ENCODE assay signal across 1 cellular context in the genomic region with DNA sequence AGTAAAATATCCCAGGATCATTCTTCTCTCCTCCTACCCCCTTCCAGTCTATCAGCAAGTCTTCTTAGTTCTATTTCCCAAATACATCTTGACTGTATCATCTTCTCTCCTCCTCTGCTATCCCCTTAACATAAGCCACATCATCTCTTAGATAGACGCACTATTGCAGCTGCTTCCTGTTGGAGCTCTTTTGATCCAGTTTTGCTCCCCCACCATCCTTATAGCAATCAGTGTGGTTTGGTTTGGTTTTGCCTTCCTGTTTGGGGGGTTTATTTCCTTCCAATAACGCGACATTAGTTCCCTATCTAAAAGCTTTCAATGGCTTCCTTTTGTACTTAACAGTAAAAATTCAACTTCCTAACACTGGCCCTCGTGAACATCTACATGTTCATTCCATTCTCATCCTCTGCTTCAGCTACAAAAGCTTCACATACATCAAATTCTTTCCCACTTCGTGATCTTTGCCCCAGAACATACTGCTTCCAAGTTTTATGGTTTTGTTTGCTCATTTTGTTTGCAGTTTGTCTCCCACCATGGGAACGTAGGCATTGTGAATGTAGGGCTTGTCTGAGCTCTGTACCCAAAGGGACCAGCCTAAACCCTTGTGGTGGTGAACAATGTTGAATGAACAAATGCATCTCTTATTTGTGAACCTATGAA.
TF ChIP-seq lines count a peak whose summit lies in the region.

No MANE protein-coding gene starts in this region.

TF ChIP-seq in HepG2, 621 proteins besides CTCF, POLR2A, EP300 and RAD21 (continued from another document):
- TF ChIP-seq, protein P1, sequence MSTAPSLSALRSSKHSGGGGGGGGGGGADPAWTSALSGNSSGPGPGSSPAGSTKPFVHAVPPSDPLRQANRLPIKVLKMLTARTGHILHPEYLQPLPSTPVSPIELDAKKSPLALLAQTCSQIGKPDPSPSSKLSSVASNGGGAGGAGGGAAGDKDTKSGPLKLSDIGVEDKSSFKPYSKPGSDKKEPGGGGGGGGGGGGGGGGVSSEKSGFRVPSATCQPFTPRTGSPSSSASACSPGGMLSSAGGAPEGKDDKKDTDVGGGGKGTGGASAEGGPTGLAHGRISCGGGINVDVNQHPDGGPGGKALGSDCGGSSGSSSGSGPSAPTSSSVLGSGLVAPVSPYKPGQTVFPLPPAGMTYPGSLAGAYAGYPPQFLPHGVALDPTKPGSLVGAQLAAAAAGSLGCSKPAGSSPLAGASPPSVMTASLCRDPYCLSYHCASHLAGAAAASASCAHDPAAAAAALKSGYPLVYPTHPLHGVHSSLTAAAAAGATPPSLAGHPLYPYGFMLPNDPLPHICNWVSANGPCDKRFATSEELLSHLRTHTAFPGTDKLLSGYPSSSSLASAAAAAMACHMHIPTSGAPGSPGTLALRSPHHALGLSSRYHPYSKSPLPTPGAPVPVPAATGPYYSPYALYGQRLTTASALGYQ (CRISPR knock-in tag; IDR thresholded peaks at IDR 0.05) = no peak; the same call in 1 of the 2 replicates
- peak; percentile 94 for TF ChIP-seq ZNF644 (CRISPR knock-in tag; IDR thresholded peaks at IDR 0.05; ENCODE audit: low read depth)
- peak; percentile 83 for TF ChIP-seq HNF4A (CRISPR knock-in tag; IDR thresholded peaks at IDR 0.05)
- peak; percentile 59; the same call in 1 of the 2 replicates for TF ChIP-seq ISL2 (CRISPR knock-in tag; IDR thresholded peaks at IDR 0.05)
- TF ChIP-seq ZNF337 (CRISPR knock-in tag; IDR thresholded peaks at IDR 0.05; ENCODE audit: borderline replicate concordance, low read depth) = peak; percentile 73; the same call in 1 of the 2 replicates
- peak; percentile 97 for TF ChIP-seq PPARG (CRISPR knock-in tag; conservative IDR thresholded peaks at IDR 0.05)
- no peak for TF ChIP-seq LCORL (IDR thresholded peaks at IDR 0.05)
- TF ChIP-seq LCORL (CRISPR knock-in tag; IDR thresholded peaks at IDR 0.05) = peak; percentile 79; the same call in 1 of the 2 replicates
- peak; percentile 56; the same call in 1 of the 2 replicates for TF ChIP-seq FOXA3 (CRISPR knock-in tag; IDR thresholded peaks at IDR 0.05)
- TF ChIP-seq FOSL2 (CRISPR knock-in tag; IDR thresholded peaks at IDR 0.05) = no peak
- TF ChIP-seq, protein P2, sequence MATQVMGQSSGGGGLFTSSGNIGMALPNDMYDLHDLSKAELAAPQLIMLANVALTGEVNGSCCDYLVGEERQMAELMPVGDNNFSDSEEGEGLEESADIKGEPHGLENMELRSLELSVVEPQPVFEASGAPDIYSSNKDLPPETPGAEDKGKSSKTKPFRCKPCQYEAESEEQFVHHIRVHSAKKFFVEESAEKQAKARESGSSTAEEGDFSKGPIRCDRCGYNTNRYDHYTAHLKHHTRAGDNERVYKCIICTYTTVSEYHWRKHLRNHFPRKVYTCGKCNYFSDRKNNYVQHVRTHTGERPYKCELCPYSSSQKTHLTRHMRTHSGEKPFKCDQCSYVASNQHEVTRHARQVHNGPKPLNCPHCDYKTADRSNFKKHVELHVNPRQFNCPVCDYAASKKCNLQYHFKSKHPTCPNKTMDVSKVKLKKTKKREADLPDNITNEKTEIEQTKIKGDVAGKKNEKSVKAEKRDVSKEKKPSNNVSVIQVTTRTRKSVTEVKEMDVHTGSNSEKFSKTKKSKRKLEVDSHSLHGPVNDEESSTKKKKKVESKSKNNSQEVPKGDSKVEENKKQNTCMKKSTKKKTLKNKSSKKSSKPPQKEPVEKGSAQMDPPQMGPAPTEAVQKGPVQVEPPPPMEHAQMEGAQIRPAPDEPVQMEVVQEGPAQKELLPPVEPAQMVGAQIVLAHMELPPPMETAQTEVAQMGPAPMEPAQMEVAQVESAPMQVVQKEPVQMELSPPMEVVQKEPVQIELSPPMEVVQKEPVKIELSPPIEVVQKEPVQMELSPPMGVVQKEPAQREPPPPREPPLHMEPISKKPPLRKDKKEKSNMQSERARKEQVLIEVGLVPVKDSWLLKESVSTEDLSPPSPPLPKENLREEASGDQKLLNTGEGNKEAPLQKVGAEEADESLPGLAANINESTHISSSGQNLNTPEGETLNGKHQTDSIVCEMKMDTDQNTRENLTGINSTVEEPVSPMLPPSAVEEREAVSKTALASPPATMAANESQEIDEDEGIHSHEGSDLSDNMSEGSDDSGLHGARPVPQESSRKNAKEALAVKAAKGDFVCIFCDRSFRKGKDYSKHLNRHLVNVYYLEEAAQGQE (IDR thresholded peaks at IDR 0.05; ENCODE audit: borderline replicate concordance in 1 of 2, low read depth in 1 of 2, low read length in 2 of 2) = no peak
- no peak for TF ChIP-seq NR2F6 (IDR thresholded peaks at IDR 0.05)
- peak; percentile 29; the same call in 1 of the 2 replicates for TF ChIP-seq NR2F6 (CRISPR knock-in tag; IDR thresholded peaks at IDR 0.05)
- TF ChIP-seq SP5 (CRISPR knock-in tag; IDR thresholded peaks at IDR 0.05; ENCODE audit: borderline replicate concordance, low read depth) = no peak
- peak; percentile 62; the same call in 1 of the 2 replicates for TF ChIP-seq AHDC1 (CRISPR knock-in tag; IDR thresholded peaks at IDR 0.05; ENCODE audit: borderline replicate concordance)
- TF ChIP-seq NR0B2 (CRISPR knock-in tag; IDR thresholded peaks at IDR 0.05) = no peak
- TF ChIP-seq ELF3 (CRISPR knock-in tag; IDR thresholded peaks at IDR 0.05) = peak; percentile 43; the same call in 1 of the 2 replicates
- TF ChIP-seq SAP130 (CRISPR knock-in tag; IDR thresholded peaks at IDR 0.05; ENCODE audit: low read depth) = peak; percentile 51
- peak; percentile 51; the same call in 1 of the 2 replicates for TF ChIP-seq SKIL (CRISPR knock-in tag; IDR thresholded peaks at IDR 0.05; ENCODE audit: borderline replicate concordance)
- TF ChIP-seq DPF2 (CRISPR knock-in tag; IDR thresholded peaks at IDR 0.05; ENCODE audit: borderline replicate concordance, low read depth) = peak; percentile 75
- TF ChIP-seq ZNF407 (CRISPR knock-in tag; IDR thresholded peaks at IDR 0.05; ENCODE audit: not compliant biosample characterization) = no peak
- peak; percentile 41; the same call in 1 of the 2 replicates for TF ChIP-seq HMG20A (CRISPR knock-in tag; IDR thresholded peaks at IDR 0.05; ENCODE audit: borderline replicate concordance)
